8 cellular contexts compared by ENCODE assay signal in the genomic region with DNA sequence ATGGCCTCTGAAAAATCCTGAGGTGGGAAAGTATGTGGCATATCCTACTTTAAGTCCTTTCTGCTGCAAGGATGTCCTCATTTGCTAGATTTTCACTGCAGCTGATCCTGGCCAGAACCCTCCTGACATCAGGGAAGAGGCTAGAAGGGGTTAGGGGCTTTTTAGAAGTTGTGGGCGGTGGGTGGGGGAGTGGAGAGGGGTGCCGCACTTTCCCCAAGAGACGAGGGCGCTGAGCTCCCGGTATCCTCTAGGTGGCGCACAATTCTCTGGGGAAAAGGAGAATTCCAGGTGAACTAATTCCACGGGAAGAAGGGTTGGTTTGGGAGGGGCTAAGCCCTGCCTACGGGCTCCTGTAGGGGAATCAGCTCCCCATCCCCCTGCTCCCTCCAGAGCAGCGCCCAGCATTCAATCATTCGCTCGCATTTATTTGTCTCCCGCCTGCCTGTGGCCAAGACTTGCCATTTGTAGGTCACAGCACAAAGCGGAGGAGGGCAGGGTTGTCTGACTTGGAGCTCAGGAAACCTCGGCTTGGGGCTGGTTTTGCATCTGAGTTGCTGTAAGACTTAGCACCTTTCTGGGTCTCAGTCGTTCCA. TPM values are rescaled to one million over a fixed set of nuclear protein-coding genes. Genes with fewer than 3 reads are reported as not detected.
A peak's percentile ranks its signal among the peaks of the same experiment; 100 is the strongest.
DNase-seq lines count a peak whose midpoint lies in the region; ATAC-seq and TF ChIP-seq lines count a peak whose summit lies in the region.

No MANE protein-coding gene starts in this region.

- intact Hi-C loops in body of pancreas (cut with DNase I), result no loop called here

- no peaks in the 10 kb centered on the region for H3K9me2 ChIP-seq in Karpas-422 (replicated peaks; ENCODE audit: insufficient read depth, low read length)

- H2AFZ ChIP-seq in Karpas-422 (ENCODE audit: low read length), result no peak overlapping the region

- TF ChIP-seq CTCF in body of pancreas (IDR thresholded peaks at IDR 0.05), result peak; percentile 62 to 75 (median 69)

- 5 to 7% methylated on average over 15 of the region's 15 CpGs for WGBS in body of pancreas, 2 donors

- TF ChIP-seq POLR2A in body of pancreas (IDR thresholded peaks at IDR 0.05), result no peak

- H3K9me3 ChIP-seq in Karpas-422 (ENCODE audit: low read length) (no peaks in the 10 kb centered on the region), body of pancreas (no peaks in the 10 kb centered on the region)

- no peak overlapping the region for H3K27ac ChIP-seq in Karpas-422 (ENCODE audit: low read length)
- no peak overlapping the region for H3K27ac ChIP-seq in body of pancreas

- H3K36me3 ChIP-seq in Karpas-422 (ENCODE audit: insufficient read depth, low read length) (no peaks in the 10 kb centered on the region), body of pancreas (replicated peaks in 1 of 2; ENCODE audit: insufficient read depth in 1 of 2, low read depth in 2 of 2) (no peaks in the 10 kb centered on the region)

- no peaks in the 10 kb centered on the region for H3K79me2 ChIP-seq in Karpas-422 (ENCODE audit: low read length)

- peak; percentile 65 for ATAC-seq in body of pancreas
- ATAC-seq in left lobe of liver, result peak; percentile 87
- no peak for ATAC-seq in HG02798 (IDR thresholded peaks at IDR 0.05; ENCODE audit: poor library complexity, unreplicated experiment)
- ATAC-seq in GM19397 (IDR thresholded peaks at IDR 0.05; ENCODE audit: unreplicated experiment), result no peak

- DNase-seq in NCI-H2107 treated with DMSO at 0.1 percent for 48 hours (lab: John Stamatoyannopoulos, UW; ENCODE audit: unreplicated experiment), result peak; percentile 9
- DNase-seq in NCI-H2107 (lab: John Stamatoyannopoulos, UW), result no peak
- peak; percentile 46 for DNase-seq in Karpas-422
- peak; percentile 45 to 55 (median 50) for DNase-seq in body of pancreas
- DNase-seq in left lobe of liver (ENCODE audit: low spot score), result no peak
- DNase-seq in cortex of kidney (lab: John Stamatoyannopoulos, UW), result no peak

- H4K20me1 ChIP-seq in Karpas-422 (ENCODE audit: insufficient read depth, low read depth, low read length), result no peaks in the 10 kb centered on the region

- H3K4me2 ChIP-seq in Karpas-422 (ENCODE audit: low read depth, low read length, poor library complexity, severe bottlenecking), result no peak overlapping the region

- H3K4me1 ChIP-seq in Karpas-422 (ENCODE audit: low read length), result no peaks in the 10 kb centered on the region
- peaks cover 4% of the 10 kb centered on the region for H3K4me1 ChIP-seq in body of pancreas

- H3K27me3 ChIP-seq in Karpas-422 (ENCODE audit: low read length) (no peaks in the 10 kb centered on the region), body of pancreas (no peaks in the 10 kb centered on the region)

- no peak overlapping the region for H3K9ac ChIP-seq in Karpas-422 (ENCODE audit: low read length)

- H3K4me3 ChIP-seq in Karpas-422 (ENCODE audit: low read length), result no peak overlapping the region
- no peak overlapping the region for H3K4me3 ChIP-seq in body of pancreas

RNA-seq across cellular contexts. Expression of a gene that starts 42.9 kb away (rescaled TPM):
- total RNA-seq in Karpas-422 (2014; rRNA removed; shearing (Covaris generic); ENCODE audit: low replicate concordance), result not detected in 2 replicates
- total RNA-seq in body of pancreas, result not detected
- not detected for total RNA-seq in left lobe of liver

Comparison
In these comparisons a context has a peak if more than half of its experiments do, and no peak if none do; other contexts are left out.
1. DNase-seq: peak in NCI-H2107 treated with DMSO at 0.1 percent for 48 hours (single experiment), Karpas-422 (single experiment) and body of pancreas (4 of 4); none in NCI-H2107 (single experiment), left lobe of liver (single experiment) and cortex of kidney (single experiment).
2. ATAC-seq: peak in body of pancreas (single experiment) and left lobe of liver (single experiment); none in HG02798 (single experiment) and GM19397 (single experiment).